8 cellular contexts compared by ENCODE assay signal in genomic region chr2:16617282-16618266, GRCh38. TPM values are rescaled to one million over a fixed set of nuclear protein-coding genes. Genes with fewer than 3 reads are reported as not detected.
A peak's percentile ranks its signal among the peaks of the same experiment; 100 is the strongest.
DNase-seq lines count a peak whose midpoint lies in the region; ATAC-seq and TF ChIP-seq lines count a peak whose summit lies in the region.

No MANE protein-coding gene starts in this region.

- H2BK120ac ChIP-seq in mesenchymal stem cell (ENCODE audit: low read depth, low read length), result no peak overlapping the region

- H3K4me3 Mint-ChIP-seq in chondrocyte (ENCODE audit: unreplicated experiment), result no peak overlapping the region

- 63% methylated on average over 6 of the region's 8 CpGs for WGBS in mesenchymal stem cell

- H3K23ac ChIP-seq in mesenchymal stem cell (ENCODE audit: low read length in 2 of 2), result no peak overlapping the region

- peaks cover 25% of the 10 kb centered on the region for H3K27me3 Mint-ChIP-seq in chondrocyte (ENCODE audit: low read depth)

- DNase-seq in AML-193 (lab: John Stamatoyannopoulos, UW) (peak; percentile 18 to 30), LNCaP clone FGC (ENCODE audit: low read depth) (peak; percentile 63), chondrocyte (ENCODE audit: low spot score) (no peak), mesenchymal stem cell (peak; percentile 57), NCI-H1694 (lab: John Stamatoyannopoulos, UW) (no peak), NCI-H2081 treated with DMSO at 0.1 percent for 48 hours (lab: John Stamatoyannopoulos, UW) (no peak)
- DNase-seq in stimulated activated CD4-positive, alpha-beta T cell treated with anti-CD3 and anti-CD28 coated beads, Interleukin-2, amount 100 ng/mL, for 24 hours, result no peak

- H3K27ac Mint-ChIP-seq in chondrocyte (ENCODE audit: unreplicated experiment), result no peak overlapping the region

- no peaks in the 10 kb centered on the region for H3K4me1 Mint-ChIP-seq in chondrocyte (ENCODE audit: low read depth)

- no peak overlapping the region for H3K14ac ChIP-seq in mesenchymal stem cell (ENCODE audit: low read length in 2 of 2)

- H3K4me3 ChIP-seq in LNCaP clone FGC (ENCODE audit: low read depth, low read length), result no peak overlapping the region
- H3K4me3 ChIP-seq in mesenchymal stem cell (ENCODE audit: insufficient read depth in 1 of 2, low read depth in 1 of 2, low read length in 2 of 2), result no peak overlapping the region

- H3K4me2 ChIP-seq in mesenchymal stem cell (ENCODE audit: low read length, poor library complexity, severe bottlenecking), result no peak overlapping the region

- TF ChIP-seq CTCF in LNCaP clone FGC (IDR thresholded peaks at IDR 0.05; ENCODE audit: control insufficient read depth, extremely low read depth, insufficient read depth) (peak; percentile 46), chondrocyte (IDR thresholded peaks at IDR 0.05) (peak; percentile 80)

- peak overlapping the region; percentile 58 for H2AK5ac ChIP-seq in mesenchymal stem cell (ENCODE audit: low read length, severe bottlenecking)

- no peak overlapping the region for H3K27ac ChIP-seq in mesenchymal stem cell (ENCODE audit: low read length, poor library complexity, severe bottlenecking)

- peak overlapping the region; percentile 2 for H4K8ac ChIP-seq in mesenchymal stem cell (ENCODE audit: low read length)

- peak overlapping the region in 1 of 2 experiments; percentile 51 for H2BK12ac ChIP-seq in mesenchymal stem cell (ENCODE audit: low read length in 2 of 2)

- H3K79me1 ChIP-seq in mesenchymal stem cell (replicated peaks; ENCODE audit: low read length, poor library complexity, severe bottlenecking), result peaks cover 45% of the 10 kb centered on the region

- H3K9ac ChIP-seq in mesenchymal stem cell (ENCODE audit: low read length), result peak overlapping the region; percentile 40

- peaks cover 3% of the 10 kb centered on the region for H3K36me3 Mint-ChIP-seq in chondrocyte (ENCODE audit: low read depth)

- no peak for ATAC-seq in HG03196 (IDR thresholded peaks at IDR 0.05; ENCODE audit: unreplicated experiment)

- H2BK5ac ChIP-seq in mesenchymal stem cell (ENCODE audit: low read depth, low read length, poor library complexity, severe bottlenecking), result no peak overlapping the region

- H3K9me3 ChIP-seq in mesenchymal stem cell (ENCODE audit: control insufficient read depth, low read length), result no peaks in the 10 kb centered on the region

- no peak overlapping the region for H2AFZ ChIP-seq in mesenchymal stem cell (ENCODE audit: low read depth, low read length)

- H3K36me3 ChIP-seq in mesenchymal stem cell (ENCODE audit: control insufficient read depth in 1 of 2, insufficient read depth in 2 of 2, low read depth in 1 of 2, low read length in 2 of 2), result peaks cover 24 to 34% of the 10 kb centered on the region in 2 experiments

- peak overlapping the region; percentile 3 for H4K91ac ChIP-seq in mesenchymal stem cell (ENCODE audit: low read length)

- peaks cover 18% of the 10 kb centered on the region for H3K4me1 ChIP-seq in mesenchymal stem cell (ENCODE audit: control insufficient read depth, insufficient read depth, low read depth, low read length)

- H3K9me3 Mint-ChIP-seq in chondrocyte (ENCODE audit: low read depth), result no peaks in the 10 kb centered on the region

- H3K18ac ChIP-seq in mesenchymal stem cell (ENCODE audit: low read depth in 1 of 2, low read length in 2 of 2), result peak overlapping the region; percentile 12 to 73

- no peak overlapping the region for H3K4ac ChIP-seq in mesenchymal stem cell (ENCODE audit: low read depth in 1 of 2, low read length in 2 of 2)

- H3K27me3 ChIP-seq in mesenchymal stem cell (ENCODE audit: control insufficient read depth in 1 of 2, insufficient read depth in 1 of 2, low read length in 2 of 2), result no peaks in the 10 kb centered on the region

- H2BK15ac ChIP-seq in mesenchymal stem cell (ENCODE audit: low read depth, poor library complexity, severe bottlenecking), result no peak overlapping the region

RNA-seq across cellular contexts. Expression of gene CYRIA, which starts 48.1 kb away (rescaled TPM):
- 2.0 to 2.1 TPM in 2 of 3 replicates, not detected in the other for total RNA-seq in chondrocyte
- 12.5 TPM for polyA plus RNA-seq in mesenchymal stem cell (2013, experiment 1 of 2)
- 14.3 TPM for polyA plus RNA-seq in mesenchymal stem cell (2013, experiment 2 of 2)

Comparison
In these comparisons a context has a peak if more than half of its experiments do, and no peak if none do; other contexts are left out.
1. DNase-seq: peak in AML-193 (2 of 2), LNCaP clone FGC (single experiment) and mesenchymal stem cell (single experiment); none in chondrocyte (single experiment), NCI-H1694 (single experiment), stimulated activated CD4-positive, alpha-beta T cell treated with anti-CD3 and anti-CD28 coated beads, Interleukin-2, amount 100 ng/mL, for 24 hours (0 of 2) and NCI-H2081 treated with DMSO at 0.1 percent for 48 hours (single experiment).